ENCODE assay signal across 7 cellular contexts in genomic region chr18:9009703-9010488, GRCh38.
"Had no signal": no experiment of that assay in that cellular context is flagged by ENCODE, and none has a peak within 500 bp of the region (broad histone marks: within the 10 kb centered on the region; RNA-seq: fewer than 3 reads in every experiment).

No MANE protein-coding gene starts in this region.

- H3K4me3 ChIP-seq: GM23338 had no signal

- ATAC-seq: GM23338 had no signal

- H3K4me3 Mint-ChIP-seq: GM23338, H9 had no signal

- H3K4me1 Mint-ChIP-seq: GM23338 had no signal

- H3K27ac Mint-ChIP-seq: GM23338, H9 had no signal

- FAIRE-seq: H1, H54, HTR-8/SVneo had no signal

- H3K4me2 ChIP-seq: GM23338 had no signal

- DNase-seq: H9, HCEC 1CT, KG1 had no signal

- H3K9me3 Mint-ChIP-seq: GM23338, H9 had no signal
